Comparison of ENCODE assay signal across 1 cellular context in genomic region chr17:59619313-59620063, GRCh38.
TF ChIP-seq lines count a peak whose summit lies in the region.

Gene CLTC (plus strand): TSS chr17:59619895. CDS start chr17:59620132, 237 bp downstream.

TF ChIP-seq in HepG2, 621 proteins besides CTCF, POLR2A, EP300 and RAD21 (continued from another document and continues in another):
- TF ChIP-seq ZUFSP (CRISPR knock-in tag; IDR thresholded peaks at IDR 0.05; ENCODE audit: borderline replicate concordance): no peak
- TF ChIP-seq SIN3A (IDR thresholded peaks at IDR 0.05; ENCODE audit: borderline replicate concordance, low read depth, low read length): peak; percentile 97
- peak; percentile 88 for TF ChIP-seq CBX5 (CRISPR knock-in tag; IDR thresholded peaks at IDR 0.05; ENCODE audit: borderline replicate concordance)
- peak; percentile 22; the same call in 1 of the 2 replicates for TF ChIP-seq CEBPG (CRISPR knock-in tag; IDR thresholded peaks at IDR 0.05)
- peak; percentile 91 for TF ChIP-seq KDM5B (CRISPR knock-in tag; IDR thresholded peaks at IDR 0.05; ENCODE audit: borderline replicate concordance)
- peak; percentile 79 for TF ChIP-seq ARNTL (CRISPR knock-in tag; IDR thresholded peaks at IDR 0.05)
- TF ChIP-seq TEAD3 (CRISPR knock-in tag; optimal IDR thresholded peaks at IDR 0.05; ENCODE audit: borderline replicate concordance): peak; percentile 28
- TF ChIP-seq ZNF337 (CRISPR knock-in tag; IDR thresholded peaks at IDR 0.05; ENCODE audit: borderline replicate concordance, low read depth): peak; percentile 71; the same call in 1 of the 2 replicates
- peak; percentile 98; the same call in 1 of the 2 replicates for TF ChIP-seq IKZF5 (CRISPR knock-in tag; IDR thresholded peaks at IDR 0.05)
- TF ChIP-seq U2AF2 (IDR thresholded peaks at IDR 0.05; ENCODE audit: low read depth, low read length): peak; percentile 98
- no peak for TF ChIP-seq NPAS2 (CRISPR knock-in tag; IDR thresholded peaks at IDR 0.05; ENCODE audit: borderline replicate concordance)
- TF ChIP-seq ZNF878 (CRISPR knock-in tag; IDR thresholded peaks at IDR 0.05): peak; percentile 98
- TF ChIP-seq, protein P1, sequence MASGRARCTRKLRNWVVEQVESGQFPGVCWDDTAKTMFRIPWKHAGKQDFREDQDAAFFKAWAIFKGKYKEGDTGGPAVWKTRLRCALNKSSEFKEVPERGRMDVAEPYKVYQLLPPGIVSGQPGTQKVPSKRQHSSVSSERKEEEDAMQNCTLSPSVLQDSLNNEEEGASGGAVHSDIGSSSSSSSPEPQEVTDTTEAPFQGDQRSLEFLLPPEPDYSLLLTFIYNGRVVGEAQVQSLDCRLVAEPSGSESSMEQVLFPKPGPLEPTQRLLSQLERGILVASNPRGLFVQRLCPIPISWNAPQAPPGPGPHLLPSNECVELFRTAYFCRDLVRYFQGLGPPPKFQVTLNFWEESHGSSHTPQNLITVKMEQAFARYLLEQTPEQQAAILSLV (CRISPR knock-in tag; IDR thresholded peaks at IDR 0.05; ENCODE audit: borderline replicate concordance): peak; percentile 86
- TF ChIP-seq, protein P2, sequence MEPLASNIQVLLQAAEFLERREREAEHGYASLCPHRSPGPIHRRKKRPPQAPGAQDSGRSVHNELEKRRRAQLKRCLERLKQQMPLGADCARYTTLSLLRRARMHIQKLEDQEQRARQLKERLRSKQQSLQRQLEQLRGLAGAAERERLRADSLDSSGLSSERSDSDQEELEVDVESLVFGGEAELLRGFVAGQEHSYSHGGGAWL (CRISPR knock-in tag; IDR thresholded peaks at IDR 0.05): peak; percentile 80; the same call in 1 of the 2 replicates
- TF ChIP-seq ZNF274 (CRISPR knock-in tag; IDR thresholded peaks at IDR 0.05): peak; percentile 5; the same call in 1 of the 2 replicates
- TF ChIP-seq IKZF1 (IDR thresholded peaks at IDR 0.05): no peak
- TF ChIP-seq, protein P3, sequence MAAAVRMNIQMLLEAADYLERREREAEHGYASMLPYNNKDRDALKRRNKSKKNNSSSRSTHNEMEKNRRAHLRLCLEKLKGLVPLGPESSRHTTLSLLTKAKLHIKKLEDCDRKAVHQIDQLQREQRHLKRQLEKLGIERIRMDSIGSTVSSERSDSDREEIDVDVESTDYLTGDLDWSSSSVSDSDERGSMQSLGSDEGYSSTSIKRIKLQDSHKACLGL (CRISPR knock-in tag; IDR thresholded peaks at IDR 0.05): 0 out of 2 replicates have a peak, but pooled peaks have one; percentile 15
- peak; percentile 96 for TF ChIP-seq POGZ (CRISPR knock-in tag; IDR thresholded peaks at IDR 0.05)
- peak; percentile 72 for TF ChIP-seq POGK (CRISPR knock-in tag; conservative IDR thresholded peaks at IDR 0.05)
- peak; percentile 97 for TF ChIP-seq ELF4 (CRISPR knock-in tag; IDR thresholded peaks at IDR 0.05; ENCODE audit: borderline replicate concordance)
- peak; percentile 63; the same call in 1 of the 2 replicates for TF ChIP-seq ZBTB21 (CRISPR knock-in tag; IDR thresholded peaks at IDR 0.05)
- peak; percentile 87; the same call in 1 of the 2 replicates for TF ChIP-seq JUN (CRISPR knock-in tag; IDR thresholded peaks at IDR 0.05)
- 0 out of 2 replicates have a peak, but pooled peaks have one; percentile 39 for TF ChIP-seq MTF1 (CRISPR knock-in tag; IDR thresholded peaks at IDR 0.05)
- TF ChIP-seq ATF4 (CRISPR knock-in tag; IDR thresholded peaks at IDR 0.05): peak in 1 of 2 experiments; percentile 80; a peak in 1 of 4 replicates
- TF ChIP-seq FOXP4 (CRISPR knock-in tag; IDR thresholded peaks at IDR 0.05): peak; percentile 46; the same call in 1 of the 2 replicates
- TF ChIP-seq SOX13 (IDR thresholded peaks at IDR 0.05): peak; percentile 46
- peak in 1 of 2 experiments; percentile 49; a peak in 3 of 4 replicates for TF ChIP-seq SOX13 (CRISPR knock-in tag; conservative IDR thresholded peaks at IDR 0.05 in 1 of 2, IDR thresholded peaks at IDR 0.05 in 1 of 2)
- TF ChIP-seq HNRNPL (IDR thresholded peaks at IDR 0.05; ENCODE audit: low read depth, low read length): peak; percentile 71
- no peak; the same call in 1 of the 2 replicates for TF ChIP-seq JDP2 (CRISPR knock-in tag; IDR thresholded peaks at IDR 0.05; ENCODE audit: borderline replicate concordance)
- peak; percentile 67 for TF ChIP-seq RXRB (CRISPR knock-in tag; IDR thresholded peaks at IDR 0.05; ENCODE audit: borderline replicate concordance)
- TF ChIP-seq E2F5 (CRISPR knock-in tag; conservative IDR thresholded peaks at IDR 0.05): no peak; the same call in 1 of the 2 replicates
- no peak; the same call in 1 of the 2 replicates for TF ChIP-seq ZFP36L2 (CRISPR knock-in tag; IDR thresholded peaks at IDR 0.05)
- no peak; the same call in 1 of the 2 replicates for TF ChIP-seq ZNF367 (CRISPR knock-in tag; IDR thresholded peaks at IDR 0.05; ENCODE audit: borderline replicate concordance)
- TF ChIP-seq, protein P4, sequence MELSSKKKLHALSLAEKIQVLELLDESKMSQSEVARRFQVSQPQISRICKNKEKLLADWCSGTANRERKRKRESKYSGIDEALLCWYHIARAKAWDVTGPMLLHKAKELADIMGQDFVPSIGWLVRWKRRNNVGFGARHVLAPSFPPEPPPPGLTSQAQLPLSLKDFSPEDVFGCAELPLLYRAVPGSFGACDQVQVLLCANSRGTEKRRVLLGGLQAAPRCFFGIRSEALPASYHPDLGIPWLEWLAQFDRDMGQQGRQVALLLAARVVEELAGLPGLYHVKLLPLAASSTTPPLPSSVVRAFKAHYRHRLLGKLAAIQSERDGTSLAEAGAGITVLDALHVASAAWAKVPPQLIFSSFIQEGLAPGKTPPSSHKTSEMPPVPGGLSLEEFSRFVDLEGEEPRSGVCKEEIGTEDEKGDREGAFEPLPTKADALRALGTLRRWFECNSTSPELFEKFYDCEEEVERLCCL (CRISPR knock-in tag; IDR thresholded peaks at IDR 0.05; ENCODE audit: borderline replicate concordance): peak; percentile 82; the same call in 1 of the 2 replicates
- TF ChIP-seq ZNF30 (CRISPR knock-in tag; IDR thresholded peaks at IDR 0.05): peak; percentile 17
- TF ChIP-seq ZNF816 (CRISPR knock-in tag; IDR thresholded peaks at IDR 0.05; ENCODE audit: borderline replicate concordance): peak; percentile 98
- TF ChIP-seq ZNF343 (CRISPR knock-in tag; IDR thresholded peaks at IDR 0.05): peak; percentile 89
- peak; percentile 83 for TF ChIP-seq SP2 (CRISPR knock-in tag; IDR thresholded peaks at IDR 0.05)
- TF ChIP-seq NFE2L1 (CRISPR knock-in tag; IDR thresholded peaks at IDR 0.05; ENCODE audit: borderline replicate concordance): peak; percentile 99
- peak; percentile 87; the same call in 1 of the 2 replicates for TF ChIP-seq STAT5B (CRISPR knock-in tag; IDR thresholded peaks at IDR 0.05)
- TF ChIP-seq, protein P5, sequence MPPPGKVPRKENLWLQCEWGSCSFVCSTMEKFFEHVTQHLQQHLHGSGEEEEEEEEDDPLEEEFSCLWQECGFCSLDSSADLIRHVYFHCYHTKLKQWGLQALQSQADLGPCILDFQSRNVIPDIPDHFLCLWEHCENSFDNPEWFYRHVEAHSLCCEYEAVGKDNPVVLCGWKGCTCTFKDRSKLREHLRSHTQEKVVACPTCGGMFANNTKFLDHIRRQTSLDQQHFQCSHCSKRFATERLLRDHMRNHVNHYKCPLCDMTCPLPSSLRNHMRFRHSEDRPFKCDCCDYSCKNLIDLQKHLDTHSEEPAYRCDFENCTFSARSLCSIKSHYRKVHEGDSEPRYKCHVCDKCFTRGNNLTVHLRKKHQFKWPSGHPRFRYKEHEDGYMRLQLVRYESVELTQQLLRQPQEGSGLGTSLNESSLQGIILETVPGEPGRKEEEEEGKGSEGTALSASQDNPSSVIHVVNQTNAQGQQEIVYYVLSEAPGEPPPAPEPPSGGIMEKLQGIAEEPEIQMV (CRISPR knock-in tag; IDR thresholded peaks at IDR 0.05; ENCODE audit: low read depth): peak; percentile 72
- TF ChIP-seq, protein P6, sequence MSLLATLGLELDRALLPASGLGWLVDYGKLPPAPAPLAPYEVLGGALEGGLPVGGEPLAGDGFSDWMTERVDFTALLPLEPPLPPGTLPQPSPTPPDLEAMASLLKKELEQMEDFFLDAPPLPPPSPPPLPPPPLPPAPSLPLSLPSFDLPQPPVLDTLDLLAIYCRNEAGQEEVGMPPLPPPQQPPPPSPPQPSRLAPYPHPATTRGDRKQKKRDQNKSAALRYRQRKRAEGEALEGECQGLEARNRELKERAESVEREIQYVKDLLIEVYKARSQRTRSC (CRISPR knock-in tag; IDR thresholded peaks at IDR 0.05; ENCODE audit: low read depth): 0 out of 2 replicates have a peak, but pooled peaks have one; percentile 69
- no peak; the same call in 1 of the 2 replicates for TF ChIP-seq ZMYM3 (CRISPR knock-in tag; IDR thresholded peaks at IDR 0.05)
- peak; percentile 44 for TF ChIP-seq GZF1 (CRISPR knock-in tag; IDR thresholded peaks at IDR 0.05)
- peak; percentile 98 for TF ChIP-seq ZBTB4 (CRISPR knock-in tag; IDR thresholded peaks at IDR 0.05; ENCODE audit: borderline replicate concordance)
